8 cellular contexts compared by ENCODE assay signal in the genomic region with DNA sequence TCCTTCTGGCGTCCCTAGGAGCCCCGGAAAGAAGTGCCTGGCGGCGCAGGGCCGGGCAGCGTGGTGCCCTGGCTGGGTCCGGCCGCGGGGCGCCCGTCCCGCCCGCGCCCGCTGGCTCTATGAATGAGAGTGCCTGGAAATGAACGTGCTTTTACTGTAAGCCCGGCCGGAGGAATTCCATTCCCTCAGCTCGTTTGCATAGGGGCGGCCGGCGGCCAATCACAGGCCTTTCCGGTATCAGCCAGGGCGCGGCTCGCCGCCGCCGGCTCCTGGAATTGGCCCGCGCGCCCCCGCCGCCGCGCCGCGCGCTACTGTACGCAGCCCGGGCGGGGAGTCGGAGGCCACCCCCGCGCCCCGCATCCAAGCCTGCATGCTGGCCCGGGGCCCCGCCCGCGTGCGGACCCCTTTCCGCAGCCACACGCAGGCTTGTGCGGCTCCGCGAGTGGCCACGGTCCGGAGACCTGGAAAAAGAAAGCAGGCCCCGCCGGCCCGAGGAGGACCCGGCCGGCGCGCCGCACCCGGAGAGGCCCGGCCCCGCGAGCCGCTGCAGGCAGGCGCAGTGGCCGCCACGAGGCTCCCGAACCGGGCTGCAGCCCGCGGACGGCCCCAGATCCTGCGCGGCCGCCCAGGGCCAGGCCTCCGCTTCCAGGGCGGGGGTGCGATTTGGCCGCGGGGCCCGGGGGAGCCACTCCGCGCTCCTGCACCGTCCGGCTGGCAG.
A peak's percentile ranks its signal among the peaks of the same experiment; 100 is the strongest.
DNase-seq lines count a peak whose midpoint lies in the region; ATAC-seq, FAIRE-seq and TF ChIP-seq lines count a peak whose summit lies in the region.

No MANE protein-coding gene starts in this region.

- ATAC-seq in HG02798 (IDR thresholded peaks at IDR 0.05; ENCODE audit: poor library complexity, unreplicated experiment) (peak; percentile 66), left ventricle myocardium superior (peak; percentile 91), psoas muscle (peak; percentile 74 to 84 (median 78))

- TF ChIP-seq CTCF in adrenal gland (IDR thresholded peaks at IDR 0.05) (no peak), psoas muscle (IDR thresholded peaks at IDR 0.05) (no peak), uterus (IDR thresholded peaks at IDR 0.05) (peak in 1 of 4 experiments; percentile 5)

- FAIRE-seq in GM12891 (lab: Jason Lieb, UNC), result peak; percentile 87

- H3K4me1 ChIP-seq in adrenal gland (replicated peaks in 1 of 2) (peaks cover 0 to 13% of the 10 kb centered on the region in 2 donors), psoas muscle (peaks cover 16% of the 10 kb centered on the region), uterus (peaks cover 0 to 13% of the 10 kb centered on the region in 2 donors)

- TF ChIP-seq POLR2A in GM12891 (IDR thresholded peaks at IDR 0.05; ENCODE audit: low read depth, low read length) (peak; percentile 87), adrenal gland (IDR thresholded peaks at IDR 0.05) (peak; percentile 96 to 99), uterus (IDR thresholded peaks at IDR 0.05) (peak; percentile 52 to 67)

- H3K36me3 ChIP-seq in adrenal gland (replicated peaks in 1 of 2) (no peaks in the 10 kb centered on the region), psoas muscle (ENCODE audit: insufficient read depth in 1 of 2, low read depth in 1 of 2) (peaks cover under 1 to 10% of the 10 kb centered on the region in 2 donors), uterus (no peaks in the 10 kb centered on the region)

- DNase-seq in GM12891 (ENCODE audit: insufficient read length, low spot score) (peak; percentile 70), NCI-H1417 treated with DMSO at 0.1 percent for 48 hours (lab: John Stamatoyannopoulos, UW) (peak; percentile 44), SW480 (ENCODE audit: low spot score) (peak; percentile 99), adrenal gland (peak; percentile 92 to 97 (median 96)), left ventricle myocardium superior (peak; percentile 96), psoas muscle (peak; percentile 94 to 95), uterus (peak; percentile 85 to 88)

- H3K27me3 ChIP-seq in adrenal gland (peaks cover 30% of the 10 kb centered on the region), psoas muscle (ENCODE audit: insufficient read depth in 3 of 3, low read length in 2 of 3) (peaks cover 0 to 26% (median 8%) of the 10 kb centered on the region in 3 donors), uterus (peaks cover 16 to 53% of the 10 kb centered on the region in 2 donors)

- H3K9me3 ChIP-seq in adrenal gland (replicated peaks in 1 of 3), result no peaks in the 10 kb centered on the region
- H3K9me3 ChIP-seq in psoas muscle, result no peaks in the 10 kb centered on the region
- H3K9me3 ChIP-seq in uterus, result no peaks in the 10 kb centered on the region

- intact Hi-C loops in adrenal gland (cut with DNase I), result loop anchor here (5.0 to 10.0 kb wide), 3 partner anchors 84 to 144 kb away; no protein-coding TSS in a partner anchor
- intact Hi-C loops in left ventricle myocardium superior (cut with micrococcal nuclease), result no loop called here
- intact Hi-C loops in psoas muscle (cut with DNase I), result loop anchor here (2.0 to 10.0 kb wide), 8 partner anchors 91 to 1046 kb away; no protein-coding TSS in a partner anchor
- intact Hi-C loops in uterus (cut with DNase I; ENCODE audit: low total_unique reads), result no loop called here

- peak overlapping the region; percentile 38 to 83 (median 52) for H3K4me3 ChIP-seq in adrenal gland
- H3K4me3 ChIP-seq in psoas muscle, result peak overlapping the region; percentile 87
- peak overlapping the region; percentile 40 to 65 for H3K4me3 ChIP-seq in uterus

- 0% methylated on average over 16 to 92 of the region's 92 CpGs for WGBS in adrenal gland, 4 donors
- WGBS in psoas muscle, 3 donors, result 0 to 1% (median 1%) methylated on average over 27 to 92 of the region's 92 CpGs

- H3K27ac ChIP-seq in adrenal gland (peak overlapping the region; percentile 81 to 93 (median 93)), psoas muscle (peak overlapping the region; percentile 94), uterus (peak overlapping the region; percentile 67 to 69)

TF ChIP-seq in GM12891, 5 proteins besides CTCF, POLR2A, EP300 and RAD21:
- TF ChIP-seq TAF1 (IDR thresholded peaks at IDR 0.05; ENCODE audit: low read depth, low read length) (peak; percentile 87), POU2F2 (IDR thresholded peaks at IDR 0.05; ENCODE audit: low read depth, low read length) (peak; percentile 92), PAX5 (IDR thresholded peaks at IDR 0.05; ENCODE audit: insufficient read depth, low read length, severe bottlenecking) (no peak), POLR2AphosphoS5 (IDR thresholded peaks at IDR 0.05; ENCODE audit: low read depth, low read length) (peak; percentile 83), SPI1 (IDR thresholded peaks at IDR 0.05; ENCODE audit: low read depth, low read length) (no peak)

Comparison
In these comparisons a context has a peak if more than half of its experiments do, and no peak if none do; other contexts are left out.
1. Peak in every context shown above with its lines: DNase-seq, ATAC-seq, H3K4me3 ChIP-seq and H3K27ac ChIP-seq.
2. DNase-seq: peak in every context shown above with its lines; median percentile 99 in SW480; 96 in adrenal gland; 96 in left ventricle myocardium superior; 94 in psoas muscle; 86 in uterus; 70 in GM12891; 44 in NCI-H1417 treated with DMSO at 0.1 percent for 48 hours.
3. intact Hi-C loops: an anchor here in adrenal gland (5.0 to 10.0 kb wide) and psoas muscle (2.0 to 10.0 kb wide); none called in left ventricle myocardium superior and uterus.